Comparison of ENCODE assay signal across 1 cellular context in the genomic region with DNA sequence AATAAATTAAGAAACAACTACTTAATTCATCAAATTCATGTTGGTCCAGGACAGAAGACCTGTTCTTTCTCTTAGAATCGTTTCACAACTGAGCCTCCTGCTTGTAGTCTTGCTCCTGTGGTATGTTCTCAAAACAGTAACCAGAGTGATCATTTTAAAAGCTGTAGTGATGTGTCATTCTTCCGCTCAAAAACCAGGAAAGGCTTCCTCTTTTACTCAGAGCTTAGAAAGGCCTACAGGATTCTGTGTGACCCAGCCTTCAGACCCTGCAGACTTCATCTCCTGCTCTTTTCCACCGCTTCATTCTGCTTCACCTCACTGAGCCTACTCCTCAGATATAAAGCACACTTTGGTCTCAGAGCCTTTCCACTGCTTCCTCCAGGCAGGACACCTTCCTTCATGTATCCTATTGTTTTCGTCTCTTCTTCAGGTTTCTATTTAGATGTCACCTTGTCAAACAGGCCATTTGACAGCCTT.
TF ChIP-seq lines count a peak whose summit lies in the region.

No MANE protein-coding gene starts in this region.

TF ChIP-seq in K562, 482 proteins besides CTCF, POLR2A, EP300 and RAD21 (continued from another document and continues in another):
- TF ChIP-seq, protein P1, sequence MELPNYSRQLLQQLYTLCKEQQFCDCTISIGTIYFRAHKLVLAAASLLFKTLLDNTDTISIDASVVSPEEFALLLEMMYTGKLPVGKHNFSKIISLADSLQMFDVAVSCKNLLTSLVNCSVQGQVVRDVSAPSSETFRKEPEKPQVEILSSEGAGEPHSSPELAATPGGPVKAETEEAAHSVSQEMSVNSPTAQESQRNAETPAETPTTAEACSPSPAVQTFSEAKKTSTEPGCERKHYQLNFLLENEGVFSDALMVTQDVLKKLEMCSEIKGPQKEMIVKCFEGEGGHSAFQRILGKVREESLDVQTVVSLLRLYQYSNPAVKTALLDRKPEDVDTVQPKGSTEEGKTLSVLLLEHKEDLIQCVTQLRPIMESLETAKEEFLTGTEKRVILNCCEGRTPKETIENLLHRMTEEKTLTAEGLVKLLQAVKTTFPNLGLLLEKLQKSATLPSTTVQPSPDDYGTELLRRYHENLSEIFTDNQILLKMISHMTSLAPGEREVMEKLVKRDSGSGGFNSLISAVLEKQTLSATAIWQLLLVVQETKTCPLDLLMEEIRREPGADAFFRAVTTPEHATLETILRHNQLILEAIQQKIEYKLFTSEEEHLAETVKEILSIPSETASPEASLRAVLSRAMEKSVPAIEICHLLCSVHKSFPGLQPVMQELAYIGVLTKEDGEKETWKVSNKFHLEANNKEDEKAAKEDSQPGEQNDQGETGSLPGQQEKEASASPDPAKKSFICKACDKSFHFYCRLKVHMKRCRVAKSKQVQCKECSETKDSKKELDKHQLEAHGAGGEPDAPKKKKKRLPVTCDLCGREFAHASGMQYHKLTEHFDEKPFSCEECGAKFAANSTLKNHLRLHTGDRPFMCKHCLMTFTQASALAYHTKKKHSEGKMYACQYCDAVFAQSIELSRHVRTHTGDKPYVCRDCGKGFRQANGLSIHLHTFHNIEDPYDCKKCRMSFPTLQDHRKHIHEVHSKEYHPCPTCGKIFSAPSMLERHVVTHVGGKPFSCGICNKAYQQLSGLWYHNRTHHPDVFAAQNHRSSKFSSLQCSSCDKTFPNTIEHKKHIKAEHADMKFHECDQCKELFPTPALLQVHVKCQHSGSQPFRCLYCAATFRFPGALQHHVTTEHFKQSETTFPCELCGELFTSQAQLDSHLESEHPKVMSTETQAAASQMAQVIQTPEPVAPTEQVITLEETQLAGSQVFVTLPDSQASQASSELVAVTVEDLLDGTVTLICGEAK (IDR thresholded peaks at IDR 0.05) = no peak
- TF ChIP-seq, protein P1 (CRISPR knock-in tag; IDR thresholded peaks at IDR 0.05) = no peak
- TF ChIP-seq CBFA2T2 (conservative IDR thresholded peaks at IDR 0.05) (no peak), MTA3 (IDR thresholded peaks at IDR 0.05; ENCODE audit: borderline replicate concordance) (no peak), ZNF212 (CRISPR knock-in tag; IDR thresholded peaks at IDR 0.05) (no peak), CHD4 (IDR thresholded peaks at IDR 0.05; ENCODE audit: insufficient read depth, insufficient replicate concordance, low read depth, low read length, poor library complexity, severe bottlenecking) (no peak), ZBTB11 (CRISPR knock-in tag; IDR thresholded peaks at IDR 0.05) (no peak), E4F1 (CRISPR knock-in tag; IDR thresholded peaks at IDR 0.05; ENCODE audit: borderline replicate concordance) (no peak), GABPB1 (CRISPR knock-in tag; IDR thresholded peaks at IDR 0.05) (no peak), PHF21A (IDR thresholded peaks at IDR 0.05; ENCODE audit: borderline replicate concordance, low read depth) (no peak), CREBBP (IDR thresholded peaks at IDR 0.05; ENCODE audit: low read depth, low read length) (no peak), ZNF384 (IDR thresholded peaks at IDR 0.05; ENCODE audit: low read depth, low read length) (no peak), FUS (optimal IDR thresholded peaks at IDR 0.05; ENCODE audit: low read depth, low read length) (no peak), SMARCC2 (IDR thresholded peaks at IDR 0.05; ENCODE audit: low read depth) (no peak), JUN (IDR thresholded peaks at IDR 0.05; ENCODE audit: borderline replicate concordance, low read depth, low read length) (no peak), JUN (CRISPR knock-in tag; IDR thresholded peaks at IDR 0.05; ENCODE audit: borderline replicate concordance) (no peak), BCOR (IDR thresholded peaks at IDR 0.05) (peak; percentile 74), RBM22 (IDR thresholded peaks at IDR 0.05; ENCODE audit: low read depth, low read length, poor library complexity, severe bottlenecking) (no peak), NBN (IDR thresholded peaks at IDR 0.05; ENCODE audit: low read depth) (no peak; the same call in 1 of the 2 replicates), RCOR1 (IDR thresholded peaks at IDR 0.05; ENCODE audit: borderline replicate concordance in 1 of 2, low read depth in 2 of 2, low read length in 2 of 2) (no peak), ZNF354B (CRISPR knock-in tag; IDR thresholded peaks at IDR 0.05) (no peak), GTF2B (IDR thresholded peaks at IDR 0.05; ENCODE audit: extremely low read depth, insufficient read length) (no peak), POLR2B (IDR thresholded peaks at IDR 0.05; ENCODE audit: low read depth, partially characterized antibody) (no peak), ZNF280A (IDR thresholded peaks at IDR 0.05; ENCODE audit: low read depth, partially characterized antibody) (no peak), ZNF76 (CRISPR knock-in tag; IDR thresholded peaks at IDR 0.05; ENCODE audit: borderline replicate concordance) (no peak), RBBP5 (IDR thresholded peaks at IDR 0.05; ENCODE audit: borderline replicate concordance, insufficient read depth, low read length, poor library complexity, severe bottlenecking) (no peak)
- TF ChIP-seq, protein P2, sequence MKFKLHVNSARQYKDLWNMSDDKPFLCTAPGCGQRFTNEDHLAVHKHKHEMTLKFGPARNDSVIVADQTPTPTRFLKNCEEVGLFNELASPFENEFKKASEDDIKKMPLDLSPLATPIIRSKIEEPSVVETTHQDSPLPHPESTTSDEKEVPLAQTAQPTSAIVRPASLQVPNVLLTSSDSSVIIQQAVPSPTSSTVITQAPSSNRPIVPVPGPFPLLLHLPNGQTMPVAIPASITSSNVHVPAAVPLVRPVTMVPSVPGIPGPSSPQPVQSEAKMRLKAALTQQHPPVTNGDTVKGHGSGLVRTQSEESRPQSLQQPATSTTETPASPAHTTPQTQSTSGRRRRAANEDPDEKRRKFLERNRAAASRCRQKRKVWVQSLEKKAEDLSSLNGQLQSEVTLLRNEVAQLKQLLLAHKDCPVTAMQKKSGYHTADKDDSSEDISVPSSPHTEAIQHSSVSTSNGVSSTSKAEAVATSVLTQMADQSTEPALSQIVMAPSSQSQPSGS (CRISPR knock-in tag; IDR thresholded peaks at IDR 0.05) = no peak
- TF ChIP-seq, protein P3, sequence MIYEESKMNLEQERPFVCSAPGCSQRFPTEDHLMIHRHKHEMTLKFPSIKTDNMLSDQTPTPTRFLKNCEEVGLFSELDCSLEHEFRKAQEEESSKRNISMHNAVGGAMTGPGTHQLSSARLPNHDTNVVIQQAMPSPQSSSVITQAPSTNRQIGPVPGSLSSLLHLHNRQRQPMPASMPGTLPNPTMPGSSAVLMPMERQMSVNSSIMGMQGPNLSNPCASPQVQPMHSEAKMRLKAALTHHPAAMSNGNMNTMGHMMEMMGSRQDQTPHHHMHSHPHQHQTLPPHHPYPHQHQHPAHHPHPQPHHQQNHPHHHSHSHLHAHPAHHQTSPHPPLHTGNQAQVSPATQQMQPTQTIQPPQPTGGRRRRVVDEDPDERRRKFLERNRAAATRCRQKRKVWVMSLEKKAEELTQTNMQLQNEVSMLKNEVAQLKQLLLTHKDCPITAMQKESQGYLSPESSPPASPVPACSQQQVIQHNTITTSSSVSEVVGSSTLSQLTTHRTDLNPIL (CRISPR knock-in tag; IDR thresholded peaks at IDR 0.05) = no peak
- TF ChIP-seq, protein P4, sequence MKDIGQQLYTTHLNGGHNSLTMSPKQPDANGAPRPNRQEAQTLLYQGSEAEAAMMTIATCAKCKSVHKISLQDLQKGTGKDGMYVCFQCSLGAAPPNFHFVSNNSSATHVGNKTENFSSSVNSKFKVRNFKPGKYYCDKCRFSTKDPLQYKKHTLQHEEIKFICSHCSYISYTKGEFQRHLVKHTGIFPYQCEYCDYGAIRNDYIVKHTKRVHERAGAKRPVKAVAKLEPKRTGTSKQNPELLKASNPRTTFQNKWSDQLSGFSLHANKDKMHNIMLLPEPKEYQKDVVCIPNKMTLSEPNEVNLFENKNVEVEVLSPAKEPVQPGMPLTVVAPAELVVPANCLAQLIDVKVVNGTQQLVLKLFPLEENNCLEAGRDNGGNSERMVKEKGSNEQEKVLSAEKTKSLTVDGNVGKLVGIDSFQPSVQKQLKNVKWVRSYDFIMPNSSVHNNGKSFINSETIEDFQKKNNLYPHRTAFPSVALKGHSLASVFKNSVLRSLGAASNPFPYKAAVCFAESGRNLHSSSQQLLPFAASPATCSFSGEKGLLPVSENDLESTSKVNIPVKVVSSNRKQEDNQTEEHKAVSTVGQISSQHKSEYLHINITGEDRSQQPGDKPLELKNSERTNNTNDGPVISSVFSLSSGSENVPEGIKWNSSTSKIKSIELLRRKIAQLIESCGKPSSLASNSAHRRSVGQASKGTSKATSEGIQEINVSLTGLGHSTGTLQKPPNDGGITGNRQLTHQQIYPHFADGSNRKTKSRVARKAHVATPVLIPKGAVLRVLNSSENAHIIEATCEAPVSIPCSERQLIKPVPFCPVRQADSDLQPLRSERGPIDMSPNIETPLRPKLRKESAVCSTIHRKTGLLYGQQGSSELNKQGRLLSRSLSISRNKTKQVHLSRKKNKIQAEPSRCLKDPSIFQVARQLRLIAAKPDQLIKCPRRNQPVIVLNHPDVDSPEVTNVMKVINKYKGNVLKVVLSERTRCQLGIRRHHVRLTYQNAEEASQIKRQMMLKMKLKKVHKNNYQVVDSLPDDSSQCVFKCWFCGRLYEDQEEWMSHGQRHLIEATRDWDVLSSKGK (CRISPR knock-in tag; IDR thresholded peaks at IDR 0.05) = no peak
